Comparison of ENCODE assay signal across 12 cellular contexts in genomic region chr3:28835751-28836150, GRCh38.
DNase-seq lines count a peak whose midpoint lies in the region; ATAC-seq and TF ChIP-seq lines count a peak whose summit lies in the region.
"Had no signal": no experiment of that assay in that cellular context is flagged by ENCODE, and none has a peak within 500 bp of the region (broad histone marks: within the 10 kb centered on the region; RNA-seq: fewer than 3 reads in every experiment).

No MANE protein-coding gene starts in this region.

- H3K27ac Mint-ChIP-seq in brain, result peak overlapping the region in 2 of 5 experiments; percentile 18 to 59

- no peaks in the 10 kb centered on the region for H3K36me3 ChIP-seq in Karpas-422 (ENCODE audit: insufficient read depth, low read length)

- no peaks in the 10 kb centered on the region for H3K79me2 ChIP-seq in Karpas-422 (ENCODE audit: low read length)

- H3K4me1 ChIP-seq in Karpas-422 (ENCODE audit: low read length), result no peaks in the 10 kb centered on the region

- H3K27me3 Mint-ChIP-seq in brain, result peaks cover 9% of the 10 kb centered on the region

- in situ Hi-C loops in GM13976 (cut with MboI; ENCODE audit: low sequenced_read_pairs, unreplicated experiment), result no loop called here

- no peak overlapping the region for H3K27ac ChIP-seq in Karpas-422 (ENCODE audit: low read length)
- H3K27ac ChIP-seq: VCaP had no signal

- H3K9ac ChIP-seq in Karpas-422 (ENCODE audit: low read length), result no peak overlapping the region

- no peaks in the 10 kb centered on the region for H3K9me2 ChIP-seq in Karpas-422 (replicated peaks; ENCODE audit: insufficient read depth, low read length)

- no peaks in the 10 kb centered on the region for H3K27me3 ChIP-seq in Karpas-422 (ENCODE audit: low read length)

- H3K4me1 Mint-ChIP-seq in brain, result peaks cover 12% of the 10 kb centered on the region

- no peak overlapping the region for H2AFZ ChIP-seq in Karpas-422 (ENCODE audit: low read length)

- H3K4me2 ChIP-seq in Karpas-422 (ENCODE audit: low read depth, low read length, poor library complexity, severe bottlenecking), result no peak overlapping the region

- TF ChIP-seq CTCF in brain (conservative IDR thresholded peaks at IDR 0.05), result no peak
- TF ChIP-seq CTCF in GM13976 (IDR thresholded peaks at IDR 0.05; ENCODE audit: borderline replicate concordance, control extremely low read depth, extremely low read depth, insufficient read depth, missing control alignments), result no peak

- H3K9me3 ChIP-seq in Karpas-422 (ENCODE audit: low read length), result peaks cover 4% of the 10 kb centered on the region; the same call in 1 of the 2 replicates

- H3K4me3 Mint-ChIP-seq in brain, result peak overlapping the region in 3 of 5 experiments; percentile 32 to 70 (median 34)

- H3K9me3 Mint-ChIP-seq in brain, result peaks cover 0 to 11% (median 5%) of the 10 kb centered on the region in 5 experiments

- peak; percentile 14 for DNase-seq in AG08396 (ENCODE audit: low spot score)
- peak; percentile 7 for DNase-seq in HT1080 (ENCODE audit: low read depth)
- peak; percentile 25 for DNase-seq in medulla oblongata (ENCODE audit: extremely low spot score)
- no peak for DNase-seq in GM19240 (ENCODE audit: insufficient read length, low spot score)
- DNase-seq in Karpas-422, result no peak
- DNase-seq in GM13976 (ENCODE audit: low spot score), result no peak
- DNase-seq: amniotic stem cell; stimulated activated CD4-positive, alpha-beta T cell treated with anti-CD3 and anti-CD28 coated beads, Interleukin-12 subunit alpha, Interleukin-12 subunit beta, amount 100 ng/mL, for 4 hours; stimulated activated CD8-positive, alpha-beta memory T cell treated with anti-CD3 and anti-CD28 coated beads, Interleukin-4, amount 100 ng/mL, for 48 hours had no signal

- no peak overlapping the region for H3K4me3 ChIP-seq in Karpas-422 (ENCODE audit: low read length)

- no peak for ATAC-seq in GM18498 (IDR thresholded peaks at IDR 0.05; ENCODE audit: unreplicated experiment)

- H3K36me3 Mint-ChIP-seq in brain, result no peaks in the 10 kb centered on the region

- H4K20me1 ChIP-seq in Karpas-422 (ENCODE audit: insufficient read depth, low read depth, low read length), result no peaks in the 10 kb centered on the region

Comparison
In these comparisons a context has a peak if more than half of its experiments do, and no peak if none do; other contexts are left out.
1. DNase-seq: peak in AG08396 (single experiment), HT1080 (single experiment) and medulla oblongata (single experiment); none in GM19240 (single experiment), Karpas-422 (single experiment) and GM13976 (single experiment).